1 cellular context compared by ENCODE assay signal in genomic region chr18:59141294-59142068, GRCh38.
TF ChIP-seq lines count a peak whose summit lies in the region.

No MANE protein-coding gene starts in this region.

TF ChIP-seq in HepG2, 621 proteins besides CTCF, POLR2A, EP300 and RAD21 (continued from another document and continues in another):
- peak; percentile 73 for TF ChIP-seq ZBTB34 (CRISPR knock-in tag; IDR thresholded peaks at IDR 0.05)
- TF ChIP-seq SOX13 (IDR thresholded peaks at IDR 0.05), result peak; percentile 41
- TF ChIP-seq SOX13 (CRISPR knock-in tag; conservative IDR thresholded peaks at IDR 0.05 in 1 of 2, IDR thresholded peaks at IDR 0.05 in 1 of 2), result peak in 1 of 2 experiments; percentile 93; a peak in 2 of 4 replicates
- no peak; the same call in 1 of the 2 replicates for TF ChIP-seq NFKBIZ (CRISPR knock-in tag; IDR thresholded peaks at IDR 0.05)
- TF ChIP-seq RXRB (CRISPR knock-in tag; IDR thresholded peaks at IDR 0.05; ENCODE audit: borderline replicate concordance), result peak; percentile 64
- TF ChIP-seq TEAD3 (CRISPR knock-in tag; optimal IDR thresholded peaks at IDR 0.05; ENCODE audit: borderline replicate concordance), result peak; percentile 72
- TF ChIP-seq PCBP1 (IDR thresholded peaks at IDR 0.05; ENCODE audit: borderline replicate concordance, low read depth, low read length), result no peak
- peak; percentile 34 for TF ChIP-seq SKI (IDR thresholded peaks at IDR 0.05; ENCODE audit: partially characterized antibody)
- TF ChIP-seq ZNF713 (CRISPR knock-in tag; IDR thresholded peaks at IDR 0.05), result no peak
- TF ChIP-seq ZNF24 (IDR thresholded peaks at IDR 0.05), result no peak
- peak; percentile 73 for TF ChIP-seq TCF7 (IDR thresholded peaks at IDR 0.05; ENCODE audit: low read depth)
- TF ChIP-seq ZNF7 (CRISPR knock-in tag; IDR thresholded peaks at IDR 0.05), result peak; percentile 65; the same call in 1 of the 2 replicates
- TF ChIP-seq HNF1A (IDR thresholded peaks at IDR 0.05; ENCODE audit: low read depth), result peak; percentile 18; the same call in 1 of the 2 replicates
- peak; percentile 18; the same call in 1 of the 2 replicates for TF ChIP-seq HNF1A (CRISPR knock-in tag; IDR thresholded peaks at IDR 0.05; ENCODE audit: borderline replicate concordance)
- TF ChIP-seq NKX3-1 (CRISPR knock-in tag; IDR thresholded peaks at IDR 0.05), result peak; percentile 77; the same call in 1 of the 2 replicates
- no peak for TF ChIP-seq ZNF670 (CRISPR knock-in tag; IDR thresholded peaks at IDR 0.05; ENCODE audit: borderline replicate concordance)
- no peak for TF ChIP-seq ZNF740 (CRISPR knock-in tag; IDR thresholded peaks at IDR 0.05)
- peak; percentile 88 for TF ChIP-seq ARID5B (CRISPR knock-in tag; IDR thresholded peaks at IDR 0.05)
- TF ChIP-seq SP140L (CRISPR knock-in tag; IDR thresholded peaks at IDR 0.05; ENCODE audit: borderline replicate concordance), result no peak
- 0 out of 2 replicates have a peak, but pooled peaks have one; percentile 37 for TF ChIP-seq ZKSCAN8 (CRISPR knock-in tag; IDR thresholded peaks at IDR 0.05; ENCODE audit: borderline replicate concordance)
- peak; percentile 81 for TF ChIP-seq IKZF5 (CRISPR knock-in tag; IDR thresholded peaks at IDR 0.05)
- TF ChIP-seq THAP11 (CRISPR knock-in tag; IDR thresholded peaks at IDR 0.05), result peak; percentile 88
- peak; percentile 37; the same call in 1 of the 2 replicates for TF ChIP-seq ZNF205 (CRISPR knock-in tag; IDR thresholded peaks at IDR 0.05)
- no peak; a peak in 1 of 4 replicates for TF ChIP-seq NR2F1 (CRISPR knock-in tag; IDR thresholded peaks at IDR 0.05)
- peak; percentile 30; the same call in 1 of the 2 replicates for TF ChIP-seq MBD4 (IDR thresholded peaks at IDR 0.05; ENCODE audit: borderline replicate concordance, low read length)
- peak; percentile 74; the same call in 1 of the 2 replicates for TF ChIP-seq MIER3 (CRISPR knock-in tag; IDR thresholded peaks at IDR 0.05; ENCODE audit: borderline replicate concordance)
- TF ChIP-seq HDAC2 (CRISPR knock-in tag; IDR thresholded peaks at IDR 0.05), result peak; percentile 83
- TF ChIP-seq RARA (CRISPR knock-in tag; IDR thresholded peaks at IDR 0.05), result peak; percentile 47; the same call in 1 of the 2 replicates
- no peak for TF ChIP-seq HCFC1 (IDR thresholded peaks at IDR 0.05; ENCODE audit: low read depth, low read length)
- TF ChIP-seq SP2 (CRISPR knock-in tag; IDR thresholded peaks at IDR 0.05), result no peak
- TF ChIP-seq ERF (CRISPR knock-in tag; IDR thresholded peaks at IDR 0.05), result 0 out of 2 replicates have a peak, but pooled peaks have one; percentile 30
- TF ChIP-seq ZNF646 (CRISPR knock-in tag; IDR thresholded peaks at IDR 0.05), result peak; percentile 22; the same call in 1 of the 2 replicates
- peak; percentile 86 for TF ChIP-seq GATAD2A (CRISPR knock-in tag; IDR thresholded peaks at IDR 0.05)
- no peak for TF ChIP-seq ZNF577 (CRISPR knock-in tag; IDR thresholded peaks at IDR 0.05; ENCODE audit: borderline replicate concordance, low read depth)
- TF ChIP-seq ATF7 (IDR thresholded peaks at IDR 0.05), result peak; percentile 50
- no peak for TF ChIP-seq ATF7 (CRISPR knock-in tag; IDR thresholded peaks at IDR 0.05)
- TF ChIP-seq RXRA (CRISPR knock-in tag; IDR thresholded peaks at IDR 0.05), result no peak; the same call in 1 of the 2 replicates
- no peak for TF ChIP-seq ZNF512B (CRISPR knock-in tag; IDR thresholded peaks at IDR 0.05; ENCODE audit: borderline replicate concordance)
- TF ChIP-seq SRSF9 (IDR thresholded peaks at IDR 0.05; ENCODE audit: borderline replicate concordance, insufficient read depth, low read depth, low read length, poor library complexity, severe bottlenecking), result no peak
